In the genomic region with DNA sequence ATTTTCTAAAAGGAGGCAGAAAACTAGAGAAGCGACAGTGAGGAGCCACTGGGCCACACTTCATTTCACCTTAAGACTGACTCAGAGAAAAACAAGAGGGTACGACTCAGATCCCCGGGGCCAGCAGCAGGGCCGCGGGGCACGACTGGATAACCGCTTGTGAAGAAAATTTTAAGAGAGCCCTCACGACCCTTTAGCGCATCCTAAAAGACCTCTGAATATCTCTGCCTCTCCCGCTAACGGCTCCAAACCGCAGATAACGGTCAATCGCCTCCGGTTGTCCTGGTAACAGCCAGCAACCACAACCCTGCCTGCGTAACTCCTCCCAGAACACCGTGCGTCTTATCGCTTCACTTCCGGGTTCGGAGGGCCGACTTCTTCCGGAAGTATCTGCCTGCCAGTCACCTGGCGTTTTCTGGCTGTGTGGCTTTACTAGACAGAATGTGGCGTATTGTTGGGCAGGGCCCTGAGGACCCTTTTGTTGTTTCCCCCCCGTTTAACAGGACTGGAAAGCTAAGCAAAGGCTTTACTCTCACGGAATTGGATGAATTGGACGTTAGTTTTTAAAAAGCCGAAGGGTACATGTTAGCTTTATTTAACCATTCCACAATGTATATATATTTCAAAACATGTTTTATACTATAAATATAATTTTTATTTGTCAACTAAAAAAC, we compare ENCODE assay signal across 1 cellular context.
A peak's percentile ranks its signal among the peaks of the same experiment; 100 is the strongest.
TF ChIP-seq lines count a peak whose summit lies in the region.

No MANE protein-coding gene starts in this region.

TF ChIP-seq in HepG2, 621 proteins besides CTCF, POLR2A, EP300 and RAD21 (continued from another document and continues in another):
- TF ChIP-seq, protein P1, sequence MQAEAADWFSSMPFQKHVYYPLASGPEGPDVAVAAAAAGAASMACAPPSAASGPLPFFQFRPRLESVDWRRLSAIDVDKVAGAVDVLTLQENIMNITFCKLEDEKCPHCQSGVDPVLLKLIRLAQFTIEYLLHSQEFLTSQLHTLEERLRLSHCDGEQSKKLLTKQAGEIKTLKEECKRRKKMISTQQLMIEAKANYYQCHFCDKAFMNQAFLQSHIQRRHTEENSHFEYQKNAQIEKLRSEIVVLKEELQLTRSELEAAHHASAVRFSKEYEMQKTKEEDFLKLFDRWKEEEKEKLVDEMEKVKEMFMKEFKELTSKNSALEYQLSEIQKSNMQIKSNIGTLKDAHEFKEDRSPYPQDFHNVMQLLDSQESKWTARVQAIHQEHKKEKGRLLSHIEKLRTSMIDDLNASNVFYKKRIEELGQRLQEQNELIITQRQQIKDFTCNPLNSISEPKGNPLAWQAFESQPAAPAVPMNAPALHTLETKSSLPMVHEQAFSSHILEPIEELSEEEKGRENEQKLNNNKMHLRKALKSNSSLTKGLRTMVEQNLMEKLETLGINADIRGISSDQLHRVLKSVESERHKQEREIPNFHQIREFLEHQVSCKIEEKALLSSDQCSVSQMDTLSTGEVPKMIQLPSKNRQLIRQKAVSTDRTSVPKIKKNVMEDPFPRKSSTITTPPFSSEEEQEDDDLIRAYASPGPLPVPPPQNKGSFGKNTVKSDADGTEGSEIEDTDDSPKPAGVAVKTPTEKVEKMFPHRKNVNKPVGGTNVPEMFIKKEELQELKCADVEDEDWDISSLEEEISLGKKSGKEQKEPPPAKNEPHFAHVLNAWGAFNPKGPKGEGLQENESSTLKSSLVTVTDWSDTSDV (CRISPR knock-in tag; IDR thresholded peaks at IDR 0.05), result no peak
- no peak for TF ChIP-seq ZNF878 (CRISPR knock-in tag; IDR thresholded peaks at IDR 0.05)
- no peak for TF ChIP-seq TCF7 (IDR thresholded peaks at IDR 0.05; ENCODE audit: low read depth)
- no peak for TF ChIP-seq ZNF772 (CRISPR knock-in tag; IDR thresholded peaks at IDR 0.05)
- no peak for TF ChIP-seq SALL2 (CRISPR knock-in tag; IDR thresholded peaks at IDR 0.05)
- no peak for TF ChIP-seq NFKBIZ (CRISPR knock-in tag; IDR thresholded peaks at IDR 0.05)
- TF ChIP-seq EED (CRISPR knock-in tag; IDR thresholded peaks at IDR 0.05), result no peak
- TF ChIP-seq, protein P2, sequence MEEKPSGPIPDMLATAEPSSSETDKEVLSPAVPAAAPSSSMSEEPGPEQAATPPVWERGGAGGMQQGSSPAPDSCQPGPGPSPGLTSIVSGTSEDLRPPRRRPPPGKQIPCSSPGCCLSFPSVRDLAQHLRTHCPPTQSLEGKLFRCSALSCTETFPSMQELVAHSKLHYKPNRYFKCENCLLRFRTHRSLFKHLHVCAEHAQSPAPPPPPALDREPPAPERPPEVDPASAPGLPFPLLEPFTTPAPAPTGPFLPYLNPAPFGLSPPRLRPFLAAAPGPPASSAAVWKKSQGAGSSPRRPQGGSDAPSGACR (CRISPR knock-in tag; IDR thresholded peaks at IDR 0.05), result no peak
- TF ChIP-seq ZNF260 (CRISPR knock-in tag; IDR thresholded peaks at IDR 0.05; ENCODE audit: borderline replicate concordance, low read depth), result no peak
- TF ChIP-seq, protein P3, sequence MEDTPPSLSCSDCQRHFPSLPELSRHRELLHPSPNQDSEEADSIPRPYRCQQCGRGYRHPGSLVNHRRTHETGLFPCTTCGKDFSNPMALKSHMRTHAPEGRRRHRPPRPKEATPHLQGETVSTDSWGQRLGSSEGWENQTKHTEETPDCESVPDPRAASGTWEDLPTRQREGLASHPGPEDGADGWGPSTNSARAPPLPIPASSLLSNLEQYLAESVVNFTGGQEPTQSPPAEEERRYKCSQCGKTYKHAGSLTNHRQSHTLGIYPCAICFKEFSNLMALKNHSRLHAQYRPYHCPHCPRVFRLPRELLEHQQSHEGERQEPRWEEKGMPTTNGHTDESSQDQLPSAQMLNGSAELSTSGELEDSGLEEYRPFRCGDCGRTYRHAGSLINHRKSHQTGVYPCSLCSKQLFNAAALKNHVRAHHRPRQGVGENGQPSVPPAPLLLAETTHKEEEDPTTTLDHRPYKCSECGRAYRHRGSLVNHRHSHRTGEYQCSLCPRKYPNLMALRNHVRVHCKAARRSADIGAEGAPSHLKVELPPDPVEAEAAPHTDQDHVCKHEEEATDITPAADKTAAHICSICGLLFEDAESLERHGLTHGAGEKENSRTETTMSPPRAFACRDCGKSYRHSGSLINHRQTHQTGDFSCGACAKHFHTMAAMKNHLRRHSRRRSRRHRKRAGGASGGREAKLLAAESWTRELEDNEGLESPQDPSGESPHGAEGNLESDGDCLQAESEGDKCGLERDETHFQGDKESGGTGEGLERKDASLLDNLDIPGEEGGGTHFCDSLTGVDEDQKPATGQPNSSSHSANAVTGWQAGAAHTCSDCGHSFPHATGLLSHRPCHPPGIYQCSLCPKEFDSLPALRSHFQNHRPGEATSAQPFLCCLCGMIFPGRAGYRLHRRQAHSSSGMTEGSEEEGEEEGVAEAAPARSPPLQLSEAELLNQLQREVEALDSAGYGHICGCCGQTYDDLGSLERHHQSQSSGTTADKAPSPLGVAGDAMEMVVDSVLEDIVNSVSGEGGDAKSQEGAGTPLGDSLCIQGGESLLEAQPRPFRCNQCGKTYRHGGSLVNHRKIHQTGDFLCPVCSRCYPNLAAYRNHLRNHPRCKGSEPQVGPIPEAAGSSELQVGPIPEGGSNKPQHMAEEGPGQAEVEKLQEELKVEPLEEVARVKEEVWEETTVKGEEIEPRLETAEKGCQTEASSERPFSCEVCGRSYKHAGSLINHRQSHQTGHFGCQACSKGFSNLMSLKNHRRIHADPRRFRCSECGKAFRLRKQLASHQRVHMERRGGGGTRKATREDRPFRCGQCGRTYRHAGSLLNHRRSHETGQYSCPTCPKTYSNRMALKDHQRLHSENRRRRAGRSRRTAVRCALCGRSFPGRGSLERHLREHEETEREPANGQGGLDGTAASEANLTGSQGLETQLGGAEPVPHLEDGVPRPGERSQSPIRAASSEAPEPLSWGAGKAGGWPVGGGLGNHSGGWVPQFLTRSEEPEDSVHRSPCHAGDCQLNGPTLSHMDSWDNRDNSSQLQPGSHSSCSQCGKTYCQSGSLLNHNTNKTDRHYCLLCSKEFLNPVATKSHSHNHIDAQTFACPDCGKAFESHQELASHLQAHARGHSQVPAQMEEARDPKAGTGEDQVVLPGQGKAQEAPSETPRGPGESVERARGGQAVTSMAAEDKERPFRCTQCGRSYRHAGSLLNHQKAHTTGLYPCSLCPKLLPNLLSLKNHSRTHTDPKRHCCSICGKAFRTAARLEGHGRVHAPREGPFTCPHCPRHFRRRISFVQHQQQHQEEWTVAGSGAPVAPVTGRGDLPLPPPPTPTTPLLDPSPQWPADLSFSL (CRISPR knock-in tag; IDR thresholded peaks at IDR 0.05), result no peak
- no peak for TF ChIP-seq ZNF20 (CRISPR knock-in tag; IDR thresholded peaks at IDR 0.05)
- TF ChIP-seq, protein P4, sequence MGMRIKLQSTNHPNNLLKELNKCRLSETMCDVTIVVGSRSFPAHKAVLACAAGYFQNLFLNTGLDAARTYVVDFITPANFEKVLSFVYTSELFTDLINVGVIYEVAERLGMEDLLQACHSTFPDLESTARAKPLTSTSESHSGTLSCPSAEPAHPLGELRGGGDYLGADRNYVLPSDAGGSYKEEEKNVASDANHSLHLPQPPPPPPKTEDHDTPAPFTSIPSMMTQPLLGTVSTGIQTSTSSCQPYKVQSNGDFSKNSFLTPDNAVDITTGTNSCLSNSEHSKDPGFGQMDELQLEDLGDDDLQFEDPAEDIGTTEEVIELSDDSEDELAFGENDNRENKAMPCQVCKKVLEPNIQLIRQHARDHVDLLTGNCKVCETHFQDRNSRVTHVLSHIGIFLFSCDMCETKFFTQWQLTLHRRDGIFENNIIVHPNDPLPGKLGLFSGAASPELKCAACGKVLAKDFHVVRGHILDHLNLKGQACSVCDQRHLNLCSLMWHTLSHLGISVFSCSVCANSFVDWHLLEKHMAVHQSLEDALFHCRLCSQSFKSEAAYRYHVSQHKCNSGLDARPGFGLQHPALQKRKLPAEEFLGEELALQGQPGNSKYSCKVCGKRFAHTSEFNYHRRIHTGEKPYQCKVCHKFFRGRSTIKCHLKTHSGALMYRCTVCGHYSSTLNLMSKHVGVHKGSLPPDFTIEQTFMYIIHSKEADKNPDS (CRISPR knock-in tag; IDR thresholded peaks at IDR 0.05), result no peak
- TF ChIP-seq PAWR (CRISPR knock-in tag; IDR thresholded peaks at IDR 0.05; ENCODE audit: borderline replicate concordance), result no peak; the same call in 1 of the 2 replicates
- TF ChIP-seq, protein P5, sequence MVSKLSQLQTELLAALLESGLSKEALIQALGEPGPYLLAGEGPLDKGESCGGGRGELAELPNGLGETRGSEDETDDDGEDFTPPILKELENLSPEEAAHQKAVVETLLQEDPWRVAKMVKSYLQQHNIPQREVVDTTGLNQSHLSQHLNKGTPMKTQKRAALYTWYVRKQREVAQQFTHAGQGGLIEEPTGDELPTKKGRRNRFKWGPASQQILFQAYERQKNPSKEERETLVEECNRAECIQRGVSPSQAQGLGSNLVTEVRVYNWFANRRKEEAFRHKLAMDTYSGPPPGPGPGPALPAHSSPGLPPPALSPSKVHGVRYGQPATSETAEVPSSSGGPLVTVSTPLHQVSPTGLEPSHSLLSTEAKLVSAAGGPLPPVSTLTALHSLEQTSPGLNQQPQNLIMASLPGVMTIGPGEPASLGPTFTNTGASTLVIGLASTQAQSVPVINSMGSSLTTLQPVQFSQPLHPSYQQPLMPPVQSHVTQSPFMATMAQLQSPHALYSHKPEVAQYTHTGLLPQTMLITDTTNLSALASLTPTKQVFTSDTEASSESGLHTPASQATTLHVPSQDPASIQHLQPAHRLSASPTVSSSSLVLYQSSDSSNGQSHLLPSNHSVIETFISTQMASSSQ (IDR thresholded peaks at IDR 0.05; ENCODE audit: low read depth), result no peak
- TF ChIP-seq, protein P5 (CRISPR knock-in tag; IDR thresholded peaks at IDR 0.05; ENCODE audit: borderline replicate concordance), result no peak
- TF ChIP-seq, protein P6, sequence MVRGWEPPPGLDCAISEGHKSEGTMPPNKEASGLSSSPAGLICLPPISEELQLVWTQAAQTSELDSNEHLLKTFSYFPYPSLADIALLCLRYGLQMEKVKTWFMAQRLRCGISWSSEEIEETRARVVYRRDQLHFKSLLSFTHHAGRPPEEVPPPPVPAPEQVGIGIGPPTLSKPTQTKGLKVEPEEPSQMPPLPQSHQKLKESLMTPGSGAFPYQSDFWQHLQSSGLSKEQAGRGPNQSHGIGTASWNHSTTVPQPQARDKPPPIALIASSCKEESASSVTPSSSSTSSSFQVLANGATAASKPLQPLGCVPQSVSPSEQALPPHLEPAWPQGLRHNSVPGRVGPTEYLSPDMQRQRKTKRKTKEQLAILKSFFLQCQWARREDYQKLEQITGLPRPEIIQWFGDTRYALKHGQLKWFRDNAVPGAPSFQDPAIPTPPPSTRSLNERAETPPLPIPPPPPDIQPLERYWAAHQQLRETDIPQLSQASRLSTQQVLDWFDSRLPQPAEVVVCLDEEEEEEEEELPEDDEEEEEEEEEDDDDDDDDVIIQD (CRISPR knock-in tag; IDR thresholded peaks at IDR 0.05; ENCODE audit: low read depth), result peak; percentile 80
- TF ChIP-seq HOXA3 (CRISPR knock-in tag; IDR thresholded peaks at IDR 0.05), result peak; percentile 67; the same call in 1 of the 2 replicates
- TF ChIP-seq, protein P7, sequence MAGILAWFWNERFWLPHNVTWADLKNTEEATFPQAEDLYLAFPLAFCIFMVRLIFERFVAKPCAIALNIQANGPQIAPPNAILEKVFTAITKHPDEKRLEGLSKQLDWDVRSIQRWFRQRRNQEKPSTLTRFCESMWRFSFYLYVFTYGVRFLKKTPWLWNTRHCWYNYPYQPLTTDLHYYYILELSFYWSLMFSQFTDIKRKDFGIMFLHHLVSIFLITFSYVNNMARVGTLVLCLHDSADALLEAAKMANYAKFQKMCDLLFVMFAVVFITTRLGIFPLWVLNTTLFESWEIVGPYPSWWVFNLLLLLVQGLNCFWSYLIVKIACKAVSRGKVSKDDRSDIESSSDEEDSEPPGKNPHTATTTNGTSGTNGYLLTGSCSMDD (CRISPR knock-in tag; IDR thresholded peaks at IDR 0.05), result no peak
- TF ChIP-seq, protein P8, sequence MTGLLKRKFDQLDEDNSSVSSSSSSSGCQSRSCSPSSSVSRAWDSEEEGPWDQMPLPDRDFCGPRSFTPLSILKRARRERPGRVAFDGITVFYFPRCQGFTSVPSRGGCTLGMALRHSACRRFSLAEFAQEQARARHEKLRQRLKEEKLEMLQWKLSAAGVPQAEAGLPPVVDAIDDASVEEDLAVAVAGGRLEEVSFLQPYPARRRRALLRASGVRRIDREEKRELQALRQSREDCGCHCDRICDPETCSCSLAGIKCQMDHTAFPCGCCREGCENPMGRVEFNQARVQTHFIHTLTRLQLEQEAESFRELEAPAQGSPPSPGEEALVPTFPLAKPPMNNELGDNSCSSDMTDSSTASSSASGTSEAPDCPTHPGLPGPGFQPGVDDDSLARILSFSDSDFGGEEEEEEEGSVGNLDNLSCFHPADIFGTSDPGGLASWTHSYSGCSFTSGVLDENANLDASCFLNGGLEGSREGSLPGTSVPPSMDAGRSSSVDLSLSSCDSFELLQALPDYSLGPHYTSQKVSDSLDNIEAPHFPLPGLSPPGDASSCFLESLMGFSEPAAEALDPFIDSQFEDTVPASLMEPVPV (CRISPR knock-in tag; IDR thresholded peaks at IDR 0.05), result no peak
- TF ChIP-seq, protein P9, sequence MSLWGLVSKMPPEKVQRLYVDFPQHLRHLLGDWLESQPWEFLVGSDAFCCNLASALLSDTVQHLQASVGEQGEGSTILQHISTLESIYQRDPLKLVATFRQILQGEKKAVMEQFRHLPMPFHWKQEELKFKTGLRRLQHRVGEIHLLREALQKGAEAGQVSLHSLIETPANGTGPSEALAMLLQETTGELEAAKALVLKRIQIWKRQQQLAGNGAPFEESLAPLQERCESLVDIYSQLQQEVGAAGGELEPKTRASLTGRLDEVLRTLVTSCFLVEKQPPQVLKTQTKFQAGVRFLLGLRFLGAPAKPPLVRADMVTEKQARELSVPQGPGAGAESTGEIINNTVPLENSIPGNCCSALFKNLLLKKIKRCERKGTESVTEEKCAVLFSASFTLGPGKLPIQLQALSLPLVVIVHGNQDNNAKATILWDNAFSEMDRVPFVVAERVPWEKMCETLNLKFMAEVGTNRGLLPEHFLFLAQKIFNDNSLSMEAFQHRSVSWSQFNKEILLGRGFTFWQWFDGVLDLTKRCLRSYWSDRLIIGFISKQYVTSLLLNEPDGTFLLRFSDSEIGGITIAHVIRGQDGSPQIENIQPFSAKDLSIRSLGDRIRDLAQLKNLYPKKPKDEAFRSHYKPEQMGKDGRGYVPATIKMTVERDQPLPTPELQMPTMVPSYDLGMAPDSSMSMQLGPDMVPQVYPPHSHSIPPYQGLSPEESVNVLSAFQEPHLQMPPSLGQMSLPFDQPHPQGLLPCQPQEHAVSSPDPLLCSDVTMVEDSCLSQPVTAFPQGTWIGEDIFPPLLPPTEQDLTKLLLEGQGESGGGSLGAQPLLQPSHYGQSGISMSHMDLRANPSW (CRISPR knock-in tag; IDR thresholded peaks at IDR 0.05; ENCODE audit: borderline replicate concordance), result no peak
- TF ChIP-seq ZNF510 (CRISPR knock-in tag; IDR thresholded peaks at IDR 0.05; ENCODE audit: low read depth), result no peak
- TF ChIP-seq ZNF768 (CRISPR knock-in tag; IDR thresholded peaks at IDR 0.05), result no peak
